In the genomic region with DNA sequence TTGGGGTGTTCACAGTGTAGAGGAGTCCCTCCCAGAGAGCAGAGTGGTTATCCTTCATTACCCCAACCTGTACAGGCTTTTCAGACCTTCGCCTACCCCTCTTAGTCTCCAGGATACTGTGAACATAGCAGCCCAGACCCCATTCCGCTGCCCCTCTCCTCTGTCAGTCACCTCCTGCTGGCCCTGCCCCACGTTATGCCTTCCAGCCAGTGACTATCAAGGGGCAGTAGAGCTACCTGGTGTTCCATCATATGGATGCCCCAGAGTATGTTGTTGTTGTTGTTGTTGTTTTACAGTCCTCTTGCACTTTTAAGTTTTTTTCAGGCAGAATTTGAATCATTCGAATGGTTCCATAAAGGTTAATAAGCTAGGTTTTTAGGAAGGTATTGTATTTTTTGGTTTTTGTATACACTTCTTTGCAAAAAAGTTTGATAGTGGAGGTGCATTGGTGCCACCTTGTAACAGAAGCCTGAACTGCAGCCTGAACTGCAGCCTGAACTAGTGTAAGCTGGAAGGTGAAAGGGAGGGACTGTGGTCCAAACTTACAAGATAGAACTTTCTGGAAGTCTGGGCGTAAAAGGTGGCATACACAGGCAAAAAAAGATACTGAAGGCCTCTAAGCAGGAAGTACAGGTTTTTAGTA, we compare ENCODE assay signal across 8 cellular contexts.
DNase-seq lines count a peak whose midpoint lies in the region; ATAC-seq and TF ChIP-seq lines count a peak whose summit lies in the region.

No MANE protein-coding gene starts in this region.

- H3K4me2 ChIP-seq in trophoblast cell (ENCODE audit: low read length): no peak overlapping the region

- no peak overlapping the region for H3K27ac ChIP-seq in trophoblast cell (ENCODE audit: low read depth, low read length)
- H3K27ac ChIP-seq in coronary artery: no peak overlapping the region

- WGBS in trophoblast cell (ENCODE audit: extremely low coverage, insufficient coverage, insufficient read length): no CpG with 5 or more reads among the region's 5 CpGs

- no peak overlapping the region for H3K4me3 ChIP-seq in choroid plexus epithelial cell (ENCODE audit: low read depth, low read length)
- H3K4me3 ChIP-seq in trophoblast cell (ENCODE audit: low read depth, low read length): no peak overlapping the region
- no peak overlapping the region for H3K4me3 ChIP-seq in coronary artery

- H3K18ac ChIP-seq in trophoblast cell (ENCODE audit: low read length): no peak overlapping the region

- H3K79me2 ChIP-seq in trophoblast cell (ENCODE audit: control insufficient read depth, insufficient read depth, low read length, poor library complexity): no peaks in the 10 kb centered on the region

- ATAC-seq in HG02870 (IDR thresholded peaks at IDR 0.05; ENCODE audit: unreplicated experiment): no peak

- H2AFZ ChIP-seq in trophoblast cell (ENCODE audit: insufficient read depth, low read length, poor library complexity): no peak overlapping the region

- no peak overlapping the region for H4K8ac ChIP-seq in trophoblast cell (ENCODE audit: low read depth, low read length)

- H3K4me1 ChIP-seq in trophoblast cell (ENCODE audit: control insufficient read depth in 1 of 2, insufficient read depth in 2 of 2, low read length in 2 of 2): no peaks in the 10 kb centered on the region

- no peaks in the 10 kb centered on the region for H3K27me3 ChIP-seq in trophoblast cell (ENCODE audit: insufficient read depth, low read length)

- TF ChIP-seq CTCF in choroid plexus epithelial cell (conservative IDR thresholded peaks at IDR 0.05; ENCODE audit: low read depth, low read length): peak; percentile 73
- TF ChIP-seq CTCF in coronary artery (IDR thresholded peaks at IDR 0.05): no peak

- no peak overlapping the region for H3K23ac ChIP-seq in trophoblast cell (ENCODE audit: low read length)

- no peak overlapping the region for H3K14ac ChIP-seq in trophoblast cell (ENCODE audit: low read length)

- no peak overlapping the region for H2BK12ac ChIP-seq in trophoblast cell (ENCODE audit: low read length)

- no peak overlapping the region for H2AK5ac ChIP-seq in trophoblast cell (ENCODE audit: low read length)

- no peak overlapping the region for H4K12ac ChIP-seq in trophoblast cell (ENCODE audit: low read depth, low read length)

- no peak overlapping the region for H2BK5ac ChIP-seq in trophoblast cell (ENCODE audit: low read depth, low read length, poor library complexity)

- no peaks in the 10 kb centered on the region for H3K9me3 ChIP-seq in trophoblast cell (ENCODE audit: insufficient read depth, low read depth, low read length)

- H3K9ac ChIP-seq in trophoblast cell (ENCODE audit: low read length): no peak overlapping the region

- H3K36me3 ChIP-seq in trophoblast cell (ENCODE audit: control insufficient read depth in 1 of 2, insufficient read depth in 2 of 2, low read length in 2 of 2): no peaks in the 10 kb centered on the region

- no peak overlapping the region for H2BK120ac ChIP-seq in trophoblast cell (ENCODE audit: insufficient read depth, low read length, poor library complexity)

- no peak overlapping the region for H3K4ac ChIP-seq in trophoblast cell (ENCODE audit: low read depth, low read length)

- H4K91ac ChIP-seq in trophoblast cell (ENCODE audit: low read depth, low read length): no peak overlapping the region

- DNase-seq in stimulated activated CD4-positive, alpha-beta T cell treated with anti-CD3 and anti-CD28 coated beads, Interleukin-15, amount 100 ng/mL, for 24 hours: peak; percentile 1
- DNase-seq in stimulated activated CD4-positive, alpha-beta T cell treated with anti-CD3 and anti-CD28 coated beads, Interleukin-4, amount 100 ng/mL, for 1 hour: no peak
- DNase-seq in NAMALWA (ENCODE audit: low spot score) (peak; percentile 37), choroid plexus epithelial cell (ENCODE audit: low read depth) (peak; percentile 61), trophoblast cell (peak; percentile 13 to 60), ecto neural progenitor cell (ENCODE audit: low spot score) (no peak), coronary artery (ENCODE audit: low spot score) (no peak)

- H3K79me1 ChIP-seq in trophoblast cell (ENCODE audit: low read length): no peaks in the 10 kb centered on the region

Comparison
In these comparisons a context has a peak if more than half of its experiments do, and no peak if none do; other contexts are left out.
1. DNase-seq: peak in stimulated activated CD4-positive, alpha-beta T cell treated with anti-CD3 and anti-CD28 coated beads, Interleukin-15, amount 100 ng/mL, for 24 hours (single experiment), NAMALWA (single experiment), choroid plexus epithelial cell (single experiment) and trophoblast cell (2 of 2); none in stimulated activated CD4-positive, alpha-beta T cell treated with anti-CD3 and anti-CD28 coated beads, Interleukin-4, amount 100 ng/mL, for 1 hour (single experiment), ecto neural progenitor cell (single experiment) and coronary artery (single experiment).